In genomic region chr18:20997371-20997770, GRCh38 we compare ENCODE assay signal across 2 cellular contexts.
A peak's percentile ranks its signal among the peaks of the same experiment; 100 is the strongest.
TF ChIP-seq lines count a peak whose summit lies in the region.

No MANE protein-coding gene starts in this region.

TF ChIP-seq in SK-N-SH, 30 proteins besides CTCF, POLR2A, EP300 and RAD21 (continued from another document):
- peak; percentile 82 for TF ChIP-seq REST (IDR thresholded peaks at IDR 0.05; ENCODE audit: low read depth, low read length)

TF ChIP-seq in SK-N-SH treated with all-trans-retinoic acid at 6 μM for 48 hours, 23 proteins besides CTCF, POLR2A, EP300 and RAD21 (continued from another document):
- TF ChIP-seq TSHZ2 (CRISPR knock-in tag; IDR thresholded peaks at IDR 0.05) (no peak), CSRNP3 (CRISPR knock-in tag; IDR thresholded peaks at IDR 0.05) (no peak), TOX (CRISPR knock-in tag; IDR thresholded peaks at IDR 0.05; ENCODE audit: borderline replicate concordance) (no peak), ZNF565 (CRISPR knock-in tag; conservative IDR thresholded peaks at IDR 0.05; ENCODE audit: low read depth) (no peak), GLIS3 (CRISPR knock-in tag; IDR thresholded peaks at IDR 0.05) (no peak), ZNF8 (CRISPR knock-in tag; IDR thresholded peaks at IDR 0.05) (no peak), OSR1 (CRISPR knock-in tag; IDR thresholded peaks at IDR 0.05) (no peak), CSDC2 (CRISPR knock-in tag; IDR thresholded peaks at IDR 0.05) (no peak), ZNF70 (CRISPR knock-in tag; IDR thresholded peaks at IDR 0.05) (no peak), RARB (CRISPR knock-in tag; IDR thresholded peaks at IDR 0.05) (no peak), CREB5 (CRISPR knock-in tag; IDR thresholded peaks at IDR 0.05; ENCODE audit: low read depth) (no peak), SNAI2 (CRISPR knock-in tag; IDR thresholded peaks at IDR 0.05) (no peak), BACH2 (CRISPR knock-in tag; IDR thresholded peaks at IDR 0.05; ENCODE audit: borderline replicate concordance) (no peak)
TF ChIP-seq in SK-N-SH treated with all-trans-retinoic acid at 6 μM for 48 hours: peak in this region for 0.
